In the genomic region with DNA sequence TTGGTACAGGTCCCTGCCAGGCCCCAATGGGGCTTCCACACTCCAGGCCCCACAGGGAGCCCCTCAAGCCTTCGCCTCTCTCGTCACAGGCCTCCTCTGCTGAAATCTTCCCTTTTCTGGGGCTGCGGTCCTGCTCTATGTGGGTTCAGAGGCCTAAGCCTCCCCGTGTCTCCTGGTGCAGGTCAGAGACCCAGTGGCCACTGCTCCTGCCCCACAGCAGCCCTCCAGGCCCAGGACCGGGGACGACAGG, we compare ENCODE assay signal across 11 cellular contexts. TPM values are rescaled to one million over a fixed set of nuclear protein-coding genes. Genes with fewer than 3 reads are reported as not detected.
DNase-seq lines count a peak whose midpoint lies in the region; ATAC-seq lines count a peak whose summit lies in the region.
"Had no signal": no experiment of that assay in that cellular context is flagged by ENCODE, and none has a peak within 500 bp of the region (broad histone marks: within the 10 kb centered on the region; RNA-seq: fewer than 3 reads in every experiment).

No MANE protein-coding gene starts in this region.

- peaks cover 8% of the 10 kb centered on the region for H3K36me3 Mint-ChIP-seq in activated CD4-positive, alpha-beta T cell treated with anti-CD3 and anti-CD28 coated beads, Interleukin-2, amount 10 ng/mL, durations not matched to agents 7 days and 5 days (ENCODE audit: low read depth)
- H3K36me3 Mint-ChIP-seq in activated naive CD8-positive, alpha-beta T cell treated with anti-CD3 and anti-CD28 coated beads for 36 hours = peaks cover 9% of the 10 kb centered on the region

- H3K79me2 ChIP-seq in trophoblast cell (ENCODE audit: control insufficient read depth, insufficient read depth, low read length, poor library complexity) = no peaks in the 10 kb centered on the region

- peak overlapping the region; percentile 96 for H3K27ac Mint-ChIP-seq in activated CD4-positive, alpha-beta T cell treated with anti-CD3 and anti-CD28 coated beads, Interleukin-2, amount 10 ng/mL, durations not matched to agents 7 days and 5 days
- H3K27ac Mint-ChIP-seq in activated naive CD8-positive, alpha-beta T cell treated with anti-CD3 and anti-CD28 coated beads for 36 hours = peak overlapping the region; percentile 99

- H3K4ac ChIP-seq in mesenchymal stem cell (ENCODE audit: low read depth in 1 of 2, low read length in 2 of 2) (peak overlapping the region; percentile 42 to 49), trophoblast cell (ENCODE audit: low read depth, low read length) (no peak overlapping the region)

- H3K9me3 ChIP-seq in mesenchymal stem cell (ENCODE audit: control insufficient read depth, low read length) (no peaks in the 10 kb centered on the region), thymus (ENCODE audit: control insufficient read depth) (no peaks in the 10 kb centered on the region), trophoblast cell (ENCODE audit: insufficient read depth, low read depth, low read length) (peaks cover 3% of the 10 kb centered on the region)

- H3K27ac ChIP-seq in mesenchymal stem cell (ENCODE audit: low read length, poor library complexity, severe bottlenecking) (peak overlapping the region; percentile 82), thymus (ENCODE audit: low read depth) (peak overlapping the region; percentile 94), trophoblast cell (ENCODE audit: low read depth, low read length) (no peak overlapping the region)

- no peak for ATAC-seq in GM18519 (IDR thresholded peaks at IDR 0.05; ENCODE audit: low FRiP score, unreplicated experiment)

- CTCF ChIA-PET in activated CD4-positive, alpha-beta T cell treated with anti-CD3 and anti-CD28 coated beads, Interleukin-2, amount 10 ng/mL, durations not matched to agents 7 days and 5 days (lab: Charles Lee) = interaction anchor here (1.9 to 2.2 kb wide), 2 partner anchors 13 to 14 kb away, joined by 6 to 8 read pairs; no protein-coding TSS in a partner anchor

- no peaks in the 10 kb centered on the region for H3K27me3 Mint-ChIP-seq in activated CD4-positive, alpha-beta T cell treated with anti-CD3 and anti-CD28 coated beads, Interleukin-2, amount 10 ng/mL, durations not matched to agents 7 days and 5 days
- H3K27me3 Mint-ChIP-seq in activated naive CD8-positive, alpha-beta T cell treated with anti-CD3 and anti-CD28 coated beads for 36 hours = peaks cover 4% of the 10 kb centered on the region

- peak overlapping the region in 1 of 2 experiments; percentile 64 for H3K23ac ChIP-seq in mesenchymal stem cell (ENCODE audit: low read length in 2 of 2)
- H3K23ac ChIP-seq in trophoblast cell (ENCODE audit: low read length) = no peak overlapping the region

- no peaks in the 10 kb centered on the region for H3K36me3 ChIP-seq in mesenchymal stem cell (ENCODE audit: control insufficient read depth in 1 of 2, insufficient read depth in 2 of 2, low read depth in 1 of 2, low read length in 2 of 2)
- H3K36me3 ChIP-seq in thymus (ENCODE audit: control insufficient read depth, insufficient read depth) = no peaks in the 10 kb centered on the region
- H3K36me3 ChIP-seq in trophoblast cell (ENCODE audit: control insufficient read depth in 1 of 2, insufficient read depth in 2 of 2, low read length in 2 of 2) = no peaks in the 10 kb centered on the region

- no peak overlapping the region for H4K12ac ChIP-seq in trophoblast cell (ENCODE audit: low read depth, low read length)

- H3K4me1 Mint-ChIP-seq in activated CD4-positive, alpha-beta T cell treated with anti-CD3 and anti-CD28 coated beads, Interleukin-2, amount 10 ng/mL, durations not matched to agents 7 days and 5 days = peaks cover 74% of the 10 kb centered on the region
- H3K4me1 Mint-ChIP-seq in activated naive CD8-positive, alpha-beta T cell treated with anti-CD3 and anti-CD28 coated beads for 36 hours = peaks cover 74% of the 10 kb centered on the region

- H3K4me2 ChIP-seq in mesenchymal stem cell (ENCODE audit: low read length, poor library complexity, severe bottlenecking) (no peak overlapping the region), trophoblast cell (ENCODE audit: low read length) (no peak overlapping the region)

- no peak overlapping the region for H3K4me3 ChIP-seq in mesenchymal stem cell (ENCODE audit: insufficient read depth in 1 of 2, low read depth in 1 of 2, low read length in 2 of 2)
- H3K4me3 ChIP-seq in thymus (ENCODE audit: low read length) = no peak overlapping the region
- no peak overlapping the region for H3K4me3 ChIP-seq in trophoblast cell (ENCODE audit: low read depth, low read length)

- H3K9ac ChIP-seq in mesenchymal stem cell (ENCODE audit: low read length) = peak overlapping the region; percentile 69
- H3K9ac ChIP-seq in trophoblast cell (ENCODE audit: low read length) = no peak overlapping the region

- POLR2A ChIA-PET in activated CD4-positive, alpha-beta T cell treated with anti-CD3 and anti-CD28 coated beads, Interleukin-2, amount 10 ng/mL, durations not matched to agents 7 days and 5 days (lab: Charles Lee) = interaction anchor here (0.7 to 1.2 kb wide), 2 partner anchors 9 to 11 kb away, joined by 3 to 4 read pairs; no protein-coding TSS in a partner anchor

- H3K14ac ChIP-seq in mesenchymal stem cell (ENCODE audit: low read length in 2 of 2) (peak overlapping the region in 1 of 2 experiments; percentile 51), trophoblast cell (ENCODE audit: low read length) (no peak overlapping the region)

- H3K18ac ChIP-seq in mesenchymal stem cell (ENCODE audit: low read depth in 1 of 2, low read length in 2 of 2) (peak overlapping the region; percentile 76 to 81), trophoblast cell (ENCODE audit: low read length) (no peak overlapping the region)

- H4K91ac ChIP-seq in mesenchymal stem cell (ENCODE audit: low read length) = peak overlapping the region; percentile 20
- H4K91ac ChIP-seq in trophoblast cell (ENCODE audit: low read depth, low read length) = no peak overlapping the region

- H3K27me3 ChIP-seq in mesenchymal stem cell (ENCODE audit: control insufficient read depth in 1 of 2, insufficient read depth in 1 of 2, low read length in 2 of 2) (no peaks in the 10 kb centered on the region), thymus (ENCODE audit: control insufficient read depth, insufficient read depth) (no peaks in the 10 kb centered on the region), trophoblast cell (ENCODE audit: insufficient read depth, low read length) (no peaks in the 10 kb centered on the region)

- no peak for DNase-seq in activated CD4-positive, alpha-beta T cell treated with anti-CD3 and anti-CD28 coated beads, Interleukin-2, amount 10 ng/mL, durations not matched to agents 7 days and 5 days
- no peak for DNase-seq in activated CD4-positive, alpha-beta T cell treated with anti-CD3 and anti-CD28 coated beads, Interleukin-2, amount 50 U/mL, for 48 hours
- no peak for DNase-seq in activated naive CD8-positive, alpha-beta T cell treated with anti-CD3 and anti-CD28 coated beads for 36 hours
- DNase-seq in mesenchymal stem cell (no peak), SHP77 treated with DMSO at 0.1 percent for 48 hours (lab: John Stamatoyannopoulos, UW) (no peak), trophoblast cell (no peak)
- DNase-seq: ACHN had no signal

- H3K9me3 Mint-ChIP-seq in activated CD4-positive, alpha-beta T cell treated with anti-CD3 and anti-CD28 coated beads, Interleukin-2, amount 10 ng/mL, durations not matched to agents 7 days and 5 days = no peaks in the 10 kb centered on the region
- H3K9me3 Mint-ChIP-seq in activated naive CD8-positive, alpha-beta T cell treated with anti-CD3 and anti-CD28 coated beads for 36 hours = peaks cover 8% of the 10 kb centered on the region

- peak overlapping the region; percentile 15 for H2BK15ac ChIP-seq in mesenchymal stem cell (ENCODE audit: low read depth, poor library complexity, severe bottlenecking)

- H2BK12ac ChIP-seq in mesenchymal stem cell (ENCODE audit: low read length in 2 of 2) (peak overlapping the region; percentile 6 to 95), trophoblast cell (ENCODE audit: low read length) (no peak overlapping the region)

- H2AK5ac ChIP-seq in mesenchymal stem cell (ENCODE audit: low read length, severe bottlenecking) = peak overlapping the region; percentile 92
- no peak overlapping the region for H2AK5ac ChIP-seq in trophoblast cell (ENCODE audit: low read length)

- no peak overlapping the region for H2AFZ ChIP-seq in mesenchymal stem cell (ENCODE audit: low read depth, low read length)
- no peak overlapping the region for H2AFZ ChIP-seq in trophoblast cell (ENCODE audit: insufficient read depth, low read length, poor library complexity)

- peak overlapping the region; percentile 58 for H3K4me3 Mint-ChIP-seq in activated CD4-positive, alpha-beta T cell treated with anti-CD3 and anti-CD28 coated beads, Interleukin-2, amount 10 ng/mL, durations not matched to agents 7 days and 5 days
- peak overlapping the region; percentile 80 for H3K4me3 Mint-ChIP-seq in activated naive CD8-positive, alpha-beta T cell treated with anti-CD3 and anti-CD28 coated beads for 36 hours

- peaks cover 25% of the 10 kb centered on the region for H3K4me1 ChIP-seq in mesenchymal stem cell (ENCODE audit: control insufficient read depth, insufficient read depth, low read depth, low read length)
- peaks cover 32% of the 10 kb centered on the region for H3K4me1 ChIP-seq in thymus (ENCODE audit: control insufficient read depth, insufficient read depth, low read length)
- H3K4me1 ChIP-seq in trophoblast cell (ENCODE audit: control insufficient read depth in 1 of 2, insufficient read depth in 2 of 2, low read length in 2 of 2) = no peaks in the 10 kb centered on the region

- H2BK5ac ChIP-seq in mesenchymal stem cell (ENCODE audit: low read depth, low read length, poor library complexity, severe bottlenecking) (no peak overlapping the region), trophoblast cell (ENCODE audit: low read depth, low read length, poor library complexity) (no peak overlapping the region)

- H2BK120ac ChIP-seq in mesenchymal stem cell (ENCODE audit: low read depth, low read length) = peak overlapping the region; percentile 39
- H2BK120ac ChIP-seq in trophoblast cell (ENCODE audit: insufficient read depth, low read length, poor library complexity) = no peak overlapping the region

- H4K8ac ChIP-seq in mesenchymal stem cell (ENCODE audit: low read length) (peak overlapping the region; percentile 14), trophoblast cell (ENCODE audit: low read depth, low read length) (no peak overlapping the region)

- H3K79me1 ChIP-seq in mesenchymal stem cell (replicated peaks; ENCODE audit: low read length, poor library complexity, severe bottlenecking) (peaks cover 2% of the 10 kb centered on the region), trophoblast cell (ENCODE audit: low read length) (no peaks in the 10 kb centered on the region)

- WGBS in mesenchymal stem cell = 86% methylated on average over 6 of the region's 6 CpGs
- WGBS in thymus = 57% methylated on average over 6 of the region's 6 CpGs
- WGBS in trophoblast cell (ENCODE audit: extremely low coverage, insufficient coverage, insufficient read length) = no CpG with 5 or more reads among the region's 6 CpGs

RNA-seq across cellular contexts. Expression of a gene that starts 5.9 kb away (rescaled TPM):
- total RNA-seq in activated CD4-positive, alpha-beta T cell treated with anti-CD3 and anti-CD28 coated beads, Interleukin-2, amount 10 ng/mL, durations not matched to agents 7 days and 5 days = 100 to 1,000 TPM; 213 to 271 TPM
- total RNA-seq in activated naive CD8-positive, alpha-beta T cell treated with anti-CD3 and anti-CD28 coated beads for 36 hours = 10 to 100 TPM; 93.0 to 96.1 TPM
- polyA plus RNA-seq in mesenchymal stem cell (2013, experiment 1 of 2) = 2,969 TPM
- 2,910 TPM for polyA plus RNA-seq in mesenchymal stem cell (2013, experiment 2 of 2)
- polyA plus RNA-seq in thymus = 636 TPM
- 267 and 298 TPM in 2 replicates for polyA plus RNA-seq in trophoblast cell (2013)

RNA-seq across cellular contexts. Expression of a gene that starts 12.7 kb away (rescaled TPM):
- 1,000 to 10,000 TPM; 1,306 to 1,465 TPM for total RNA-seq in activated CD4-positive, alpha-beta T cell treated with anti-CD3 and anti-CD28 coated beads, Interleukin-2, amount 10 ng/mL, durations not matched to agents 7 days and 5 days
- total RNA-seq in activated naive CD8-positive, alpha-beta T cell treated with anti-CD3 and anti-CD28 coated beads for 36 hours = 100 to 1,000 TPM; 345 to 356 TPM
- polyA plus RNA-seq in mesenchymal stem cell (2013, experiment 1 of 2) = 395 TPM
- 368 TPM for polyA plus RNA-seq in mesenchymal stem cell (2013, experiment 2 of 2)
- polyA plus RNA-seq in thymus = 463 TPM
- polyA plus RNA-seq in trophoblast cell (2013) = 84.5 and 88.4 TPM in 2 replicates

RNA-seq across cellular contexts. Expression of a gene that starts 18.9 kb away (rescaled TPM):
- total RNA-seq in activated CD4-positive, alpha-beta T cell treated with anti-CD3 and anti-CD28 coated beads, Interleukin-2, amount 10 ng/mL, durations not matched to agents 7 days and 5 days = 1,000 to 10,000 TPM; 1,561 to 1,733 TPM
- 100 to 1,000 TPM; 474 to 496 TPM for total RNA-seq in activated naive CD8-positive, alpha-beta T cell treated with anti-CD3 and anti-CD28 coated beads for 36 hours
- 1,548 TPM for polyA plus RNA-seq in mesenchymal stem cell (2013, experiment 1 of 2)
- polyA plus RNA-seq in mesenchymal stem cell (2013, experiment 2 of 2) = 1,588 TPM
- polyA plus RNA-seq in thymus = 467 TPM
- 165 and 166 TPM in 2 replicates for polyA plus RNA-seq in trophoblast cell (2013)

RNA-seq across cellular contexts. Expression of a gene that starts 27.2 kb away (rescaled TPM):
- not detected for total RNA-seq in activated CD4-positive, alpha-beta T cell treated with anti-CD3 and anti-CD28 coated beads, Interleukin-2, amount 10 ng/mL, durations not matched to agents 7 days and 5 days
- not detected for total RNA-seq in activated naive CD8-positive, alpha-beta T cell treated with anti-CD3 and anti-CD28 coated beads for 36 hours
- not detected for polyA plus RNA-seq in mesenchymal stem cell (2013, experiment 1 of 2)
- not detected for polyA plus RNA-seq in mesenchymal stem cell (2013, experiment 2 of 2)
- 0.25 TPM for polyA plus RNA-seq in thymus
- polyA plus RNA-seq in trophoblast cell (2013) = not detected in 2 replicates
- total RNA-seq: bronchial epithelial cell, lung microvascular endothelial cell had no signal

RNA-seq across cellular contexts. Expression of a gene that starts 37.6 kb away (rescaled TPM):
- 100 to 1,000 TPM; 325 to 377 TPM for total RNA-seq in activated CD4-positive, alpha-beta T cell treated with anti-CD3 and anti-CD28 coated beads, Interleukin-2, amount 10 ng/mL, durations not matched to agents 7 days and 5 days
- 100 to 1,000 TPM; 206 to 209 TPM for total RNA-seq in activated naive CD8-positive, alpha-beta T cell treated with anti-CD3 and anti-CD28 coated beads for 36 hours
- 35.9 TPM for polyA plus RNA-seq in mesenchymal stem cell (2013, experiment 1 of 2)
- polyA plus RNA-seq in mesenchymal stem cell (2013, experiment 2 of 2) = 33.3 TPM
- polyA plus RNA-seq in thymus = 900 TPM
- 35.5 and 36.9 TPM in 2 replicates for polyA plus RNA-seq in trophoblast cell (2013)
